1 cellular context compared by ENCODE assay signal in genomic region chr15:45586990-45587860, GRCh38.
TF ChIP-seq lines count a peak whose summit lies in the region.

Gene BLOC1S6 (plus strand): TSS chr15:45587379. CDS start chr15:45587444, 65 bp downstream.

TF ChIP-seq in K562, 482 proteins besides CTCF, POLR2A, EP300 and RAD21 (continued from another document and continues in another):
- TF ChIP-seq ATF6 (CRISPR knock-in tag; IDR thresholded peaks at IDR 0.05) (no peak), RBFOX2 (IDR thresholded peaks at IDR 0.05; ENCODE audit: low read depth, low read length) (peak; percentile 99), ESRRA (IDR thresholded peaks at IDR 0.05; ENCODE audit: borderline replicate concordance, low read depth) (peak; percentile 50; the same call in 1 of the 2 replicates), STAG1 (CRISPR knock-in tag; IDR thresholded peaks at IDR 0.05; ENCODE audit: borderline replicate concordance) (0 out of 2 replicates have a peak, but pooled peaks have one; percentile 29), POU5F1 (IDR thresholded peaks at IDR 0.05; ENCODE audit: borderline replicate concordance, low read depth, low read length, partially characterized antibody) (no peak), TSC22D4 (tag; IDR thresholded peaks at IDR 0.05) (no peak), GMEB1 (CRISPR knock-in tag; IDR thresholded peaks at IDR 0.05) (no peak; the same call in 1 of the 2 replicates), OTX1 (CRISPR knock-in tag; IDR thresholded peaks at IDR 0.05) (no peak), NONO (IDR thresholded peaks at IDR 0.05; ENCODE audit: low read depth in 2 of 2, low read length in 1 of 2) (0 out of 4 replicates have a peak, but pooled peaks of 1 of the 2 experiments have one; percentile 15), ZSCAN29 (IDR thresholded peaks at IDR 0.05) (peak; percentile 62; the same call in 1 of the 2 replicates), YBX1 (IDR thresholded peaks at IDR 0.05) (no peak), TAL1 (IDR thresholded peaks at IDR 0.05) (no peak), NFE2 (IDR thresholded peaks at IDR 0.05; ENCODE audit: low read depth) (peak; percentile 49), KDM1A (IDR thresholded peaks at IDR 0.05) (no peak), ZSCAN32 (CRISPR knock-in tag; IDR thresholded peaks at IDR 0.05) (no peak), RBM22 (IDR thresholded peaks at IDR 0.05; ENCODE audit: low read depth, low read length, poor library complexity, severe bottlenecking) (peak; percentile 77), BCL6 (CRISPR knock-in tag; IDR thresholded peaks at IDR 0.05) (no peak), POLR2AphosphoS5 (IDR thresholded peaks at IDR 0.05; ENCODE audit: control insufficient read depth, insufficient read depth, low read depth, low read length) (peak; percentile 78), ATF7 (IDR thresholded peaks at IDR 0.05) (peak; percentile 71), HDGF (IDR thresholded peaks at IDR 0.05) (no peak), ZNF830 (CRISPR knock-in tag; IDR thresholded peaks at IDR 0.05) (0 out of 2 replicates have a peak, but pooled peaks have one; percentile 7), FUS (optimal IDR thresholded peaks at IDR 0.05; ENCODE audit: low read depth, low read length) (no peak), HBP1 (CRISPR knock-in tag; IDR thresholded peaks at IDR 0.05) (no peak), ARID1B (IDR thresholded peaks at IDR 0.05) (peak; percentile 40; the same call in 1 of the 2 replicates), ZNF165 (CRISPR knock-in tag; IDR thresholded peaks at IDR 0.05; ENCODE audit: borderline replicate concordance) (no peak), CREBBP (IDR thresholded peaks at IDR 0.05; ENCODE audit: low read depth, low read length) (no peak), BACH1 (tag; IDR thresholded peaks at IDR 0.05) (peak; percentile 18; the same call in 1 of the 2 replicates), PATZ1 (CRISPR knock-in tag; IDR thresholded peaks at IDR 0.05; ENCODE audit: borderline replicate concordance) (no peak), ELK3 (CRISPR knock-in tag; IDR thresholded peaks at IDR 0.05) (no peak), MGA (IDR thresholded peaks at IDR 0.05) (peak; percentile 95), DDX20 (tag; IDR thresholded peaks at IDR 0.05; ENCODE audit: low read depth) (no peak), NKRF (IDR thresholded peaks at IDR 0.05; ENCODE audit: borderline replicate concordance) (peak; percentile 77; the same call in 1 of the 2 replicates), TBP (optimal IDR thresholded peaks at IDR 0.05; ENCODE audit: low read depth, low read length) (peak; percentile 86), CBX1 (IDR thresholded peaks at IDR 0.05; ENCODE audit: low read depth) (peak; percentile 24; the same call in 1 of the 2 replicates), FOSL1 (tag; conservative IDR thresholded peaks at IDR 0.05) (0 out of 2 replicates have a peak, but pooled peaks have one; percentile 32)
